8 cellular contexts compared by ENCODE assay signal in genomic region chr15:52568569-52569243, GRCh38. TPM values are rescaled to one million over a fixed set of nuclear protein-coding genes. Genes with fewer than 3 reads are reported as not detected.
DNase-seq lines count a peak whose midpoint lies in the region; TF ChIP-seq lines count a peak whose summit lies in the region.

A gene with protein sequence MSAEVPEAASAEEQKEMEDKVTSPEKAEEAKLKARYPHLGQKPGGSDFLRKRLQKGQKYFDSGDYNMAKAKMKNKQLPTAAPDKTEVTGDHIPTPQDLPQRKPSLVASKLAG (minus strand): TSS chr15:52569030. CDS start chr15:52568892, 138 bp downstream.

- peak; percentile 40; the same call in 1 of the 2 replicates for TF ChIP-seq CTCF in LNCaP clone FGC (IDR thresholded peaks at IDR 0.05; ENCODE audit: control insufficient read depth, extremely low read depth, insufficient read depth)
- TF ChIP-seq CTCF in fibroblast of the aortic adventitia (IDR thresholded peaks at IDR 0.05; ENCODE audit: insufficient read depth, low read length) = no peak
- TF ChIP-seq CTCF in nephron progenitor cell (IDR thresholded peaks at IDR 0.05) = no peak
- TF ChIP-seq CTCF in stomach (IDR thresholded peaks at IDR 0.05) = peak in 1 of 7 experiments; percentile 18

- no peaks in the 10 kb centered on the region for H3K36me3 ChIP-seq in stomach

- H3K27ac Mint-ChIP-seq in nephron progenitor cell = peak within 1 kb of the TSS; percentile 99

- peaks cover 5% of the 10 kb centered on the region for H3K9me3 Mint-ChIP-seq in nephron progenitor cell

- intact Hi-C loops in stomach (cut with DNase I; ENCODE audit: low total_unique reads) = no loop called here

- DNase-seq in ELR (ENCODE audit: low read depth) = peak; percentile 92
- DNase-seq in H4 (ENCODE audit: low spot score) = peak; percentile 96
- DNase-seq in LNCaP clone FGC (ENCODE audit: low read depth) = peak; percentile 83
- peak; percentile 92 to 94 for DNase-seq in SHP77 (lab: John Stamatoyannopoulos, UW)
- DNase-seq in activated effector memory CD4-positive, alpha-beta T cell treated with Interleukin-2 at 50 U/mL for 16 hours = peak; percentile 70
- DNase-seq in fibroblast of the aortic adventitia (ENCODE audit: low read depth) = peak; percentile 85
- peak; percentile 91 for DNase-seq in nephron progenitor cell
- peak; percentile 91 for DNase-seq in stomach

- TF ChIP-seq EP300 in stomach (IDR thresholded peaks at IDR 0.05) = no peak

- no peaks in the 10 kb centered on the region for H3K9me3 ChIP-seq in stomach

- peak within 1 kb of the TSS; percentile 62 for H3K4me3 ChIP-seq in LNCaP clone FGC (ENCODE audit: low read depth, low read length)
- peak within 1 kb of the TSS; percentile 88 for H3K4me3 ChIP-seq in fibroblast of the aortic adventitia (ENCODE audit: low read depth, low read length)
- peak within 1 kb of the TSS; percentile 61 to 69 (median 64) for H3K4me3 ChIP-seq in stomach

- H3K4me1 Mint-ChIP-seq in nephron progenitor cell = peaks cover 21% of the 10 kb centered on the region

- H3K4me1 ChIP-seq in stomach = peaks cover 31 to 44% (median 39%) of the 10 kb centered on the region in 4 donors

- TF ChIP-seq POLR2A in stomach (IDR thresholded peaks at IDR 0.05) = no peak

- H3K27ac ChIP-seq in stomach = peak within 1 kb of the TSS; percentile 90 to 97 (median 96)

- H3K27me3 Mint-ChIP-seq in nephron progenitor cell (ENCODE audit: low read depth, poor library complexity) = peaks cover 11% of the 10 kb centered on the region

- H3K36me3 Mint-ChIP-seq in nephron progenitor cell (ENCODE audit: low read depth) = peaks cover 15% of the 10 kb centered on the region

- no peaks in the 10 kb centered on the region for H3K27me3 ChIP-seq in stomach

- peak within 1 kb of the TSS; percentile 96 for H3K4me3 Mint-ChIP-seq in nephron progenitor cell

- 0 to 1% (median 0%) methylated on average over 38 to 75 of the region's 75 CpGs for WGBS in stomach, 5 donors

RNA-seq across cellular contexts. Expression of the gene that starts here (rescaled TPM):
- 79.2 and 109 TPM in 2 replicates for total RNA-seq in H4 (2014; rRNA removed; shearing (Covaris generic))
- total RNA-seq in fibroblast of the aortic adventitia (ENCODE audit: low replicate concordance) (91.5 and 168 TPM in 2 replicates), stomach (100 to 1,000 TPM in 2 of 5 donors, 10 to 100 TPM in 2, 1 to 10 TPM in 1; 8.4 to 263 (median 88.7) TPM)
- polyA plus RNA-seq in stomach = 10 to 100 TPM; 23.8 to 39.9 (median 34.2) TPM

Comparison
In these comparisons a context has a peak if more than half of its experiments do, and no peak if none do; other contexts are left out.
1. Peak in every context shown above with its lines: DNase-seq, H3K4me3 ChIP-seq and H3K27ac ChIP-seq.